Comparison of ENCODE assay signal across 9 cellular contexts in the genomic region with DNA sequence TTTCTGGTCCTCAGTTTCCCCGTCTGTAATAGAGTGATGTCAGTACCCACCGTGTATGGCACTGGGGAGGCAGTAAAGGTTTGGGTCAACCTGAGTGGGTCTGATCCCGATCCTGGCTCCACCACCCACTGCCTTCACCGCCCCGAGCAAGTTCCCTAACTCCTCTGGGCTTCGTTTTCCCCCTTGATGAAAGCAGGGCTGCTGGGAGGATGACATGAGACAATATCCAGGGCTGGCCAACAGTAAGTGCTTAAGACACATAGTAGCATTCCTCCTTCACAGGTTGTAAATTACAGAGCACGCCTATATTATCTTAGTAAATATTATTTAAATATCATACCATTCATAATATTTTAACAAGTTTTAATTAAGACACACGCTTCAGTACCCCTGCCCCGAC. TPM values are rescaled to one million over a fixed set of nuclear protein-coding genes. Genes with fewer than 3 reads are reported as not detected.
DNase-seq lines count a peak whose midpoint lies in the region; ATAC-seq and TF ChIP-seq lines count a peak whose summit lies in the region.
"Had no signal": no experiment of that assay in that cellular context is flagged by ENCODE, and none has a peak within 500 bp of the region (broad histone marks: within the 10 kb centered on the region; RNA-seq: fewer than 3 reads in every experiment).

No MANE protein-coding gene starts in this region.

- H3K9me3 ChIP-seq in CD4-positive, alpha-beta memory T cell (ENCODE audit: control insufficient read depth in 1 of 2, low read length in 2 of 2), result no peaks in the 10 kb centered on the region
- H3K9me3 ChIP-seq in esophagus muscularis mucosa, result no peaks in the 10 kb centered on the region

- peak overlapping the region; percentile 70 to 86 (median 77) for H3K4me3 Mint-ChIP-seq in CD4-positive, alpha-beta memory T cell

- TF ChIP-seq CTCF in RWPE1 (conservative IDR thresholded peaks at IDR 0.05; ENCODE audit: low read depth) (no peak), esophagus muscularis mucosa (IDR thresholded peaks at IDR 0.05) (no peak)

- intact Hi-C loops in CD4-positive, alpha-beta memory T cell (cut with micrococcal nuclease), result no loop called here
- intact Hi-C loops in esophagus muscularis mucosa (cut with DNase I), result no loop called here
- intact Hi-C loops in posterior vena cava (cut with DNase I), result no loop called here

- no peaks in the 10 kb centered on the region for H3K9me3 Mint-ChIP-seq in CD4-positive, alpha-beta memory T cell

- TF ChIP-seq POLR2A in esophagus muscularis mucosa (IDR thresholded peaks at IDR 0.05; ENCODE audit: low read depth), result no peak

- CTCF ChIA-PET in CD4-positive, alpha-beta memory T cell (lab: Charles Lee; ENCODE audit: partially characterized antibody), result interaction anchor here (1.0 to 1.4 kb wide), 4 partner anchors 9 to 293 kb away, joined by 3 to 4 read pairs (median 3); no protein-coding TSS in a partner anchor
- CTCF ChIA-PET in RWPE1 (lab: Yijun Ruan, JAX), result interaction anchor here (0.6 to 2.0 kb wide), 3 partner anchors 8 to 115 kb away, joined by 3 to 5 read pairs (median 4); partner anchors contain the start of gene EIF2S1

- POLR2A ChIA-PET in CD4-positive, alpha-beta memory T cell (lab: Charles Lee; ENCODE audit: partially characterized antibody), result interaction anchor here (1.4 to 2.7 kb wide), 3 partner anchors 51 to 189 kb away, joined by 3 to 12 read pairs (median 6); partner anchors contain the start of genes ATP6V1D, EIF2S1 and PIGH
- POLR2A ChIA-PET in RWPE1 (lab: Yijun Ruan, JAX; ENCODE audit: low non-redundant PET), result no interaction called here

- no peaks in the 10 kb centered on the region for H3K27me3 ChIP-seq in CD4-positive, alpha-beta memory T cell (ENCODE audit: insufficient read depth, low read length)
- H3K27me3 ChIP-seq in esophagus muscularis mucosa, result peaks cover 0 to 33% (median 11%) of the 10 kb centered on the region in 4 donors

- peaks cover 0 to 2% of the 10 kb centered on the region in 2 donors for H3K27me3 Mint-ChIP-seq in CD4-positive, alpha-beta memory T cell

- no peak for TF ChIP-seq EP300 in esophagus muscularis mucosa (IDR thresholded peaks at IDR 0.05)

- no peaks in the 10 kb centered on the region for H3K36me3 ChIP-seq in CD4-positive, alpha-beta memory T cell (ENCODE audit: insufficient read depth, low read length)
- H3K36me3 ChIP-seq in esophagus muscularis mucosa, result no peaks in the 10 kb centered on the region

- no peak for DNase-seq in CD4-positive, alpha-beta memory T cell
- DNase-seq in RWPE1 (ENCODE audit: low spot score) (no peak), esophagus muscularis mucosa (ENCODE audit: extremely low spot score) (no peak), posterior vena cava (ENCODE audit: low spot score) (peak; percentile 25)
- DNase-seq in NK-92 treated with Interleukin-12 subunit alpha and Interleukin-12 subunit beta, amount 100 ng/mL, for 24 hours (lab: John Stamatoyannopoulos, UW), result no peak
- DNase-seq in activated effector memory CD4-positive, alpha-beta T cell treated with Interleukin-2 at 50 U/mL for 16 hours, result no peak
- DNase-seq: nucleus accumbens had no signal

- peaks cover 2 to 12% (median 5%) of the 10 kb centered on the region in 4 donors for H3K4me1 Mint-ChIP-seq in CD4-positive, alpha-beta memory T cell

- no peak overlapping the region for H3K27ac ChIP-seq in CD4-positive, alpha-beta memory T cell (ENCODE audit: low read depth, low read length)
- H3K27ac ChIP-seq in RWPE1 (peak overlapping the region; percentile 91), esophagus muscularis mucosa (replicated peaks in 1 of 4) (no peak overlapping the region)

- H3K36me3 Mint-ChIP-seq in CD4-positive, alpha-beta memory T cell, result no peaks in the 10 kb centered on the region

- H3K4me1 ChIP-seq in CD4-positive, alpha-beta memory T cell (ENCODE audit: insufficient read depth, low read length), result no peaks in the 10 kb centered on the region
- H3K4me1 ChIP-seq in esophagus muscularis mucosa, result peaks cover 8 to 10% (median 9%) of the 10 kb centered on the region in 4 donors

- ATAC-seq in GM18873 (IDR thresholded peaks at IDR 0.05; ENCODE audit: low FRiP score, unreplicated experiment), result no peak
- no peak for ATAC-seq in GM19395 (IDR thresholded peaks at IDR 0.05; ENCODE audit: unreplicated experiment)

- whole genome bisulfite sequencing in esophagus muscularis mucosa, result 45% methylated on average over 9 of the region's 9 CpGs

- peak overlapping the region in 1 of 2 donors; percentile 47 for H3K4me3 ChIP-seq in CD4-positive, alpha-beta memory T cell (ENCODE audit: low read length in 2 of 2)
- peak overlapping the region; percentile 40 to 57 (median 49) for H3K4me3 ChIP-seq in esophagus muscularis mucosa

- H3K27ac Mint-ChIP-seq in CD4-positive, alpha-beta memory T cell, result no peak overlapping the region

RNA-seq across cellular contexts. Expression of gene PLEK2, which starts 0.6 kb away (rescaled TPM):
- total RNA-seq in CD4-positive, alpha-beta memory T cell, result 1 to 10 TPM; 1.9 to 4.1 TPM
- 1 to 10 TPM; 2.3 to 2.7 TPM for polyA plus RNA-seq in CD4-positive, alpha-beta memory T cell
- total RNA-seq in esophagus muscularis mucosa (under 1 TPM in 3 of 4 donors, not detected in 1; 0.40 to 0.66 (median 0.65) TPM), posterior vena cava (1 to 10 TPM; 1.2 to 2.0 TPM)

RNA-seq across cellular contexts. Expression of gene EIF2S1, which starts 51.2 kb away (rescaled TPM):
- 10 to 100 TPM; 62.0 to 72.1 TPM for total RNA-seq in CD4-positive, alpha-beta memory T cell
- polyA plus RNA-seq in CD4-positive, alpha-beta memory T cell, result 100 to 1,000 TPM; 129 to 185 TPM
- total RNA-seq in esophagus muscularis mucosa (100 to 1,000 TPM in 3 of 4 donors, 10 to 100 TPM in 1; 73.2 to 178 (median 114) TPM), posterior vena cava (10 to 100 TPM; 55.5 to 56.3 TPM)

RNA-seq across cellular contexts. Expression of gene ATP6V1D, which starts 51.8 kb away (rescaled TPM):
- 10 to 100 TPM; 26.8 to 35.0 TPM for total RNA-seq in CD4-positive, alpha-beta memory T cell
- 10 to 100 TPM; 45.2 to 57.5 TPM for polyA plus RNA-seq in CD4-positive, alpha-beta memory T cell
- total RNA-seq in esophagus muscularis mucosa (100 to 1,000 TPM in 1 of 4 donors, 10 to 100 TPM in 3; 69.3 to 117 (median 98.4) TPM), posterior vena cava (10 to 100 TPM; 48.9 to 56.0 TPM)
